ENCODE assay signal across 8 cellular contexts in genomic region chr11:803770-804598, GRCh38. TPM values are rescaled to one million over a fixed set of nuclear protein-coding genes. Genes with fewer than 3 reads are reported as not detected.
DNase-seq lines count a peak whose midpoint lies in the region; ATAC-seq and TF ChIP-seq lines count a peak whose summit lies in the region.

No MANE protein-coding gene starts in this region.

- peaks cover 44% of the 10 kb centered on the region for H3K36me3 ChIP-seq in HUES6 (ENCODE audit: control insufficient read depth, insufficient read depth, low read length)

- H3K4me3 ChIP-seq in HUES6 (ENCODE audit: low read depth, low read length), result peak overlapping the region; percentile 74

- peaks cover 16% of the 10 kb centered on the region for H3K4me1 ChIP-seq in HUES6 (ENCODE audit: control insufficient read depth, insufficient read depth, low read length)

- H3K27me3 ChIP-seq in HUES6 (ENCODE audit: control insufficient read depth, insufficient read depth, low read length), result no peaks in the 10 kb centered on the region

- no peak for ATAC-seq in activated naive CD8-positive, alpha-beta T cell treated with anti-CD3 and anti-CD28 coated beads, Interleukin-2, amount 10 ng/mL, durations not matched to agents 7 days and 5 days (ENCODE audit: low read depth)
- no peak for ATAC-seq in GM19397 (IDR thresholded peaks at IDR 0.05; ENCODE audit: unreplicated experiment)

- H3K27me3 Mint-ChIP-seq in activated naive CD8-positive, alpha-beta T cell treated with anti-CD3 and anti-CD28 coated beads, Interleukin-2, amount 10 ng/mL, durations not matched to agents 7 days and 5 days, result no peaks in the 10 kb centered on the region
- H3K27me3 Mint-ChIP-seq in mesothelial cell of epicardium (ENCODE audit: low read depth), result no peaks in the 10 kb centered on the region

- peak overlapping the region; percentile 31 for H3K9ac ChIP-seq in HUES6 (ENCODE audit: low read length)

- peaks cover 3% of the 10 kb centered on the region for H3K36me3 Mint-ChIP-seq in activated naive CD8-positive, alpha-beta T cell treated with anti-CD3 and anti-CD28 coated beads, Interleukin-2, amount 10 ng/mL, durations not matched to agents 7 days and 5 days
- no peaks in the 10 kb centered on the region for H3K36me3 Mint-ChIP-seq in mesothelial cell of epicardium

- H3K9me3 Mint-ChIP-seq in activated naive CD8-positive, alpha-beta T cell treated with anti-CD3 and anti-CD28 coated beads, Interleukin-2, amount 10 ng/mL, durations not matched to agents 7 days and 5 days, result no peaks in the 10 kb centered on the region
- H3K9me3 Mint-ChIP-seq in mesothelial cell of epicardium, result no peaks in the 10 kb centered on the region

- H3K27ac Mint-ChIP-seq in activated naive CD8-positive, alpha-beta T cell treated with anti-CD3 and anti-CD28 coated beads, Interleukin-2, amount 10 ng/mL, durations not matched to agents 7 days and 5 days, result peak overlapping the region; percentile 80
- peak overlapping the region; percentile 64 for H3K27ac Mint-ChIP-seq in mesothelial cell of epicardium

- TF ChIP-seq CTCF in mesothelial cell of epicardium (IDR thresholded peaks at IDR 0.05; ENCODE audit: unreplicated experiment), result no peak

- no peak overlapping the region for H3K27ac ChIP-seq in HUES6 (ENCODE audit: low read depth, low read length)

- H3K9me3 ChIP-seq in HUES6 (ENCODE audit: control insufficient read depth, insufficient read depth, low read depth, low read length), result no peaks in the 10 kb centered on the region

- H3K4me1 Mint-ChIP-seq in activated naive CD8-positive, alpha-beta T cell treated with anti-CD3 and anti-CD28 coated beads, Interleukin-2, amount 10 ng/mL, durations not matched to agents 7 days and 5 days, result peaks cover 12% of the 10 kb centered on the region
- H3K4me1 Mint-ChIP-seq in mesothelial cell of epicardium, result peaks cover 20% of the 10 kb centered on the region

- H3K4me3 Mint-ChIP-seq in activated naive CD8-positive, alpha-beta T cell treated with anti-CD3 and anti-CD28 coated beads, Interleukin-2, amount 10 ng/mL, durations not matched to agents 7 days and 5 days, result peak overlapping the region; percentile 84
- peak overlapping the region; percentile 76 for H3K4me3 Mint-ChIP-seq in mesothelial cell of epicardium

- POLR2A ChIA-PET in activated naive CD8-positive, alpha-beta T cell treated with anti-CD3 and anti-CD28 coated beads, Interleukin-2, amount 10 ng/mL, durations not matched to agents 7 days and 5 days (lab: Charles Lee), result interaction anchor here (0.7 to 2.9 kb wide), 8 partner anchors 8 to 39 kb away, joined by 3 to 13 read pairs (median 4); partner anchors contain the start of genes CD151, CEND1, GATD1 and PNPLA2

- DNase-seq in AG20443 (ENCODE audit: low spot score), result peak; percentile 34
- no peak for DNase-seq in activated naive CD8-positive, alpha-beta T cell treated with anti-CD3 and anti-CD28 coated beads, Interleukin-2, amount 10 ng/mL, durations not matched to agents 7 days and 5 days
- peak; percentile 69 to 81 for DNase-seq in mesothelial cell of epicardium (ENCODE audit: low spot score in 2 of 2, unreplicated experiment in 2 of 2)
- no peak for DNase-seq in foreskin melanocyte
- no peak for DNase-seq in SKM-1 (lab: John Stamatoyannopoulos, UW; ENCODE audit: unreplicated experiment)
- DNase-seq in cerebellar nuclear complex (lab: John Stamatoyannopoulos, UW), result no peak

RNA-seq across cellular contexts. Expression of gene PIDD1, which starts 1.0 kb away (rescaled TPM):
- total RNA-seq in activated naive CD8-positive, alpha-beta T cell treated with anti-CD3 and anti-CD28 coated beads, Interleukin-2, amount 10 ng/mL, durations not matched to agents 7 days and 5 days, result 10 to 100 TPM; 53.4 to 53.6 TPM
- 40.1 to 43.7 TPM (median 43.1 TPM) in 3 replicates for total RNA-seq in mesothelial cell of epicardium

RNA-seq across cellular contexts. Expression of gene RPLP2, which starts 5.8 kb away (rescaled TPM):
- total RNA-seq in activated naive CD8-positive, alpha-beta T cell treated with anti-CD3 and anti-CD28 coated beads, Interleukin-2, amount 10 ng/mL, durations not matched to agents 7 days and 5 days, result 1,000 to 10,000 TPM; 2,888 to 3,019 TPM
- 1,651 to 1,738 TPM (median 1,657 TPM) in 3 replicates for total RNA-seq in mesothelial cell of epicardium

RNA-seq across cellular contexts. Expression of gene SLC25A22, which starts 5.9 kb away (rescaled TPM):
- total RNA-seq in activated naive CD8-positive, alpha-beta T cell treated with anti-CD3 and anti-CD28 coated beads, Interleukin-2, amount 10 ng/mL, durations not matched to agents 7 days and 5 days, result 10 to 100 TPM; 35.1 to 35.8 TPM
- total RNA-seq in mesothelial cell of epicardium, result 34.3 to 37.2 TPM (median 35.7 TPM) in 3 replicates

RNA-seq across cellular contexts. Expression of gene CEND1, which starts 14.1 kb away (rescaled TPM):
- under 1 TPM in 1 of 2 experiments, not detected in 1; 0.37 TPM for total RNA-seq in activated naive CD8-positive, alpha-beta T cell treated with anti-CD3 and anti-CD28 coated beads, Interleukin-2, amount 10 ng/mL, durations not matched to agents 7 days and 5 days
- total RNA-seq in mesothelial cell of epicardium, result not detected in 3 replicates

RNA-seq across cellular contexts. Expression of gene PNPLA2, which starts 14.7 kb away (rescaled TPM):
- total RNA-seq in activated naive CD8-positive, alpha-beta T cell treated with anti-CD3 and anti-CD28 coated beads, Interleukin-2, amount 10 ng/mL, durations not matched to agents 7 days and 5 days, result 100 to 1,000 TPM; 110 to 125 TPM
- total RNA-seq in mesothelial cell of epicardium, result 41.3 to 50.9 TPM (median 50.0 TPM) in 3 replicates

Comparison
In these comparisons a context has a peak if more than half of its experiments do, and no peak if none do; other contexts are left out.
1. DNase-seq: peak in AG20443 (single experiment) and mesothelial cell of epicardium (2 of 2); none in activated naive CD8-positive, alpha-beta T cell treated with anti-CD3 and anti-CD28 coated beads, Interleukin-2, amount 10 ng/mL, durations not matched to agents 7 days and 5 days (single experiment), foreskin melanocyte (single experiment), SKM-1 (single experiment) and cerebellar nuclear complex (0 of 2).